27 cellular contexts compared by ENCODE assay signal in the genomic region with DNA sequence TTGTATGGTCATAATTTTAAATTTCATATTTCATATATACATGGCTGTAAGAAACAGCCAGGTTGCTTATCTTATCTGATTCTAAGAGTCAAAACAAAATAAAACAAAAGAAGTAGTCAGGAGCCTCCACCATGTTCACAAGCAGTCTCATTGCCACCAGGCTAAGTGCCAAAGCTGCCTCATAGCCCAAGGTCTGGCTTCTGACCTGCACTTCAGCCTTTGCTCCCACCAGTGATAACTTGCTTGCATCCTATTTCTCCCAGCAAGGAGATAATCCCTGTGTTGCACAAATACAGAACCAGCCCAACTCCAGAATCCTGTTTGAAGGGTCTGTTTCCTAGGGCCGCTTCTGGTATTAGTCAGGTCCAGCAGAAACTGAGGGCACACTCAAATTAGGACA. TPM values are rescaled to one million over a fixed set of nuclear protein-coding genes. Genes with fewer than 3 reads are reported as not detected.
"Had no signal": no experiment of that assay in that cellular context is flagged by ENCODE, and none has a peak within 500 bp of the region (broad histone marks: within the 10 kb centered on the region; RNA-seq: fewer than 3 reads in every experiment).

No MANE protein-coding gene starts in this region.

- H3K36me3 ChIP-seq: colonic mucosa, esophagus muscularis mucosa, gastroesophageal sphincter, heart left ventricle, left ventricle myocardium inferior, lower lobe of right lung, neutrophil, spleen, thoracic aorta, tibial nerve, upper lobe of left lung had no signal

- H3K4me1 ChIP-seq: colonic mucosa, esophagus muscularis mucosa, foreskin keratinocyte, parathyroid adenoma had no signal

- H3K4me1 Mint-ChIP-seq: neural crest cell had no signal

- H3K27ac ChIP-seq: colonic mucosa, epithelial cell of prostate, esophagus muscularis mucosa, foreskin keratinocyte, gastroesophageal sphincter, heart left ventricle, hepatocyte, left ventricle myocardium inferior, lower lobe of right lung, neutrophil, parathyroid adenoma, spleen, thoracic aorta, tibial nerve, upper lobe of left lung had no signal

- H3K4me3 ChIP-seq: colonic mucosa, esophagus muscularis mucosa, gastroesophageal sphincter, heart left ventricle, hepatocyte, left ventricle myocardium inferior, lower lobe of right lung, spleen, thoracic aorta, tibial nerve, upper lobe of left lung had no signal

- H3K36me3 Mint-ChIP-seq: natural killer cell treated with Interleukin-12 subunit alpha and Interleukin-12 subunit beta and Interleukin-15 and Interleukin-18, amount 100 ng/mL, for 72 hours; stimulated activated memory B cell treated with anti-CD40 and anti-IgM and Interleukin-4, amounts not matched to agents 10 μg/mL and 1 μg/mL and 100 μg/mL, for 72 hours had no signal

- DNase-seq: colonic mucosa; effector CD8-positive, alpha-beta T cell; endodermal cell; foreskin keratinocyte; heart left ventricle; left ventricle myocardium inferior; lower lobe of right lung; spleen; stimulated activated CD4-positive, alpha-beta T cell treated with anti-CD3 and anti-CD28 coated beads, Interleukin-4, amount 100 ng/mL, for 4 hours; stimulated activated naive CD8-positive, alpha-beta T cell treated with anti-CD3 and anti-CD28 coated beads, Interleukin-15, Interleukin-2, amounts not matched to agents 100 U/mL and 50 U/mL, for 24 hours; substantia nigra; upper lobe of left lung had no signal

- ATAC-seq: gastroesophageal sphincter; heart left ventricle; lower lobe of right lung; natural killer cell treated with Interleukin-12 subunit alpha and Interleukin-12 subunit beta and Interleukin-15 and Interleukin-18, amount 100 ng/mL, for 72 hours; sciatic nerve; stimulated activated memory B cell treated with anti-CD40 and anti-IgM and Interleukin-4, amounts not matched to agents 10 μg/mL and 1 μg/mL and 100 μg/mL, for 72 hours had no signal

- H3K9me3 ChIP-seq: colonic mucosa, esophagus muscularis mucosa, gastroesophageal sphincter, heart left ventricle, left ventricle myocardium inferior, lower lobe of right lung, neutrophil, spleen, thoracic aorta, tibial nerve, upper lobe of left lung had no signal

- H2AFZ ChIP-seq: hepatocyte, parathyroid adenoma had no signal

- H3K4me2 ChIP-seq: hepatocyte had no signal

- H3K9me3 Mint-ChIP-seq: dendritic cell treated with granulocyte-macrophage colony-stimulating factor and Interleukin-4, amounts not matched to agents 40 ng/mL and 50 ng/mL, for 4 days; endodermal cell; natural killer cell treated with Interleukin-12 subunit alpha and Interleukin-12 subunit beta and Interleukin-15 and Interleukin-18, amount 100 ng/mL, for 72 hours; neural crest cell; stimulated activated memory B cell treated with anti-CD40 and anti-IgM and Interleukin-4, amounts not matched to agents 10 μg/mL and 1 μg/mL and 100 μg/mL, for 72 hours had no signal

- H3K4me3 Mint-ChIP-seq: dendritic cell treated with granulocyte-macrophage colony-stimulating factor and Interleukin-4, amounts not matched to agents 40 ng/mL and 50 ng/mL, for 4 days; endodermal cell; natural killer cell treated with Interleukin-12 subunit alpha and Interleukin-12 subunit beta and Interleukin-15 and Interleukin-18, amount 100 ng/mL, for 72 hours; neural crest cell; stimulated activated memory B cell treated with anti-CD40 and anti-IgM and Interleukin-4, amounts not matched to agents 10 μg/mL and 1 μg/mL and 100 μg/mL, for 72 hours had no signal

- FAIRE-seq: kidney had no signal

- H3K27me3 ChIP-seq: colonic mucosa, tibial nerve, upper lobe of left lung had no signal

- H3K9ac ChIP-seq: parathyroid adenoma had no signal

- H3K27ac Mint-ChIP-seq: dendritic cell treated with granulocyte-macrophage colony-stimulating factor and Interleukin-4, amounts not matched to agents 40 ng/mL and 50 ng/mL, for 4 days; endodermal cell; natural killer cell treated with Interleukin-12 subunit alpha and Interleukin-12 subunit beta and Interleukin-15 and Interleukin-18, amount 100 ng/mL, for 72 hours; progenitor cell of endocrine pancreas; stimulated activated memory B cell treated with anti-CD40 and anti-IgM and Interleukin-4, amounts not matched to agents 10 μg/mL and 1 μg/mL and 100 μg/mL, for 72 hours had no signal

- H3K79me2 ChIP-seq: hepatocyte, parathyroid adenoma had no signal

RNA-seq across cellular contexts. Expression of a gene that starts 53.9 kb away (rescaled TPM):
- total RNA-seq: natural killer cell treated with Interleukin-12 subunit alpha and Interleukin-12 subunit beta and Interleukin-15 and Interleukin-18, amount 100 ng/mL, for 72 hours had no signal

RNA-seq across cellular contexts. Expression of a gene that starts 58.7 kb away (rescaled TPM):
- total RNA-seq: foreskin keratinocyte had no signal
